In genomic region chr7:76994286-76994685, GRCh38 we compare ENCODE assay signal across 5 cellular contexts. TPM values are rescaled to one million over a fixed set of nuclear protein-coding genes. Genes with fewer than 3 reads are reported as not detected.
"Had no signal": no experiment of that assay in that cellular context is flagged by ENCODE, and none has a peak within 500 bp of the region (broad histone marks: within the 10 kb centered on the region; RNA-seq: fewer than 3 reads in every experiment).

No MANE protein-coding gene starts in this region.

RNA-seq across cellular contexts. Expression of gene SPDYE17, which starts 37.9 kb away (rescaled TPM):
- total RNA-seq: GM23248, H4, H7, HT-29, IMR-90 had no signal
- polyA plus RNA-seq: GM23248, IMR-90 had no signal
